In genomic region chr12:15688202-15688736, GRCh38 we compare ENCODE assay signal across 8 cellular contexts.
DNase-seq lines count a peak whose midpoint lies in the region; ATAC-seq and TF ChIP-seq lines count a peak whose summit lies in the region.

No MANE protein-coding gene starts in this region.

- H3K9ac ChIP-seq in stomach smooth muscle (ENCODE audit: low read length in 2 of 2), result peak overlapping the region in 1 of 2 donors; percentile 26

- ATAC-seq in GM21786 (IDR thresholded peaks at IDR 0.05; ENCODE audit: unreplicated experiment) (peak; percentile 52), right cardiac atrium (peak; percentile 80 to 92), GM21723 (IDR thresholded peaks at IDR 0.05; ENCODE audit: unreplicated experiment) (no peak), GM21360 (IDR thresholded peaks at IDR 0.05; ENCODE audit: unreplicated experiment) (no peak)

- no peaks in the 10 kb centered on the region for H3K36me3 ChIP-seq in stomach smooth muscle (ENCODE audit: control insufficient read depth in 2 of 2, insufficient read depth in 2 of 2, low read length in 2 of 2)

- TF ChIP-seq CTCF in GM13976 (IDR thresholded peaks at IDR 0.05; ENCODE audit: borderline replicate concordance, control extremely low read depth, extremely low read depth, insufficient read depth, missing control alignments), result no peak

- 71% methylated on average over 8 of the region's 8 CpGs for WGBS in right cardiac atrium

- H3K4me1 ChIP-seq in right cardiac atrium (ENCODE audit: control insufficient read depth, insufficient read depth, low read length), result peaks cover 9% of the 10 kb centered on the region
- peaks cover 2% of the 10 kb centered on the region for H3K4me1 ChIP-seq in stomach smooth muscle (ENCODE audit: control insufficient read depth, insufficient read depth, low read length)

- intact Hi-C loops in right cardiac atrium (cut with DNase I), result no loop called here

- peak; percentile 56 for DNase-seq in SKM-1 (lab: John Stamatoyannopoulos, UW; ENCODE audit: unreplicated experiment)
- DNase-seq in right cardiac atrium, result peak; percentile 70 to 89 (median 88)
- no peak for DNase-seq in NAMALWA (ENCODE audit: low spot score)
- no peak for DNase-seq in GM13976 (ENCODE audit: low spot score)

- H3K27me3 ChIP-seq in right cardiac atrium (ENCODE audit: control insufficient read depth, insufficient read depth) (no peaks in the 10 kb centered on the region), stomach smooth muscle (ENCODE audit: control insufficient read depth in 1 of 2, insufficient read depth in 2 of 2, low read length in 2 of 2) (no peaks in the 10 kb centered on the region)

- in situ Hi-C loops in GM13976 (cut with MboI; ENCODE audit: low sequenced_read_pairs, unreplicated experiment), result no loop called here

- peak overlapping the region; percentile 23 for H3K4me3 ChIP-seq in right cardiac atrium (ENCODE audit: low read length)
- peak overlapping the region; percentile 10 to 44 for H3K4me3 ChIP-seq in stomach smooth muscle (ENCODE audit: low read length in 2 of 2)

- H3K9me3 ChIP-seq in right cardiac atrium (ENCODE audit: control insufficient read depth, low read length) (no peaks in the 10 kb centered on the region), stomach smooth muscle (ENCODE audit: control insufficient read depth in 2 of 2, low read length in 2 of 2) (no peaks in the 10 kb centered on the region)

- H3K27ac ChIP-seq in right cardiac atrium (ENCODE audit: low read length) (peak overlapping the region; percentile 85), stomach smooth muscle (ENCODE audit: low read length) (no peak overlapping the region)

Comparison
In these comparisons a context has a peak if more than half of its experiments do, and no peak if none do; other contexts are left out.
1. ATAC-seq: peak in GM21786 (single experiment) and right cardiac atrium (2 of 2); none in GM21723 (single experiment) and GM21360 (single experiment).
2. DNase-seq: peak in SKM-1 (single experiment) and right cardiac atrium (3 of 3); none in NAMALWA (single experiment) and GM13976 (single experiment).